ENCODE assay signal across 12 cellular contexts in genomic region chr19:35327642-35328041, GRCh38. TPM values are rescaled to one million over a fixed set of nuclear protein-coding genes. Genes with fewer than 3 reads are reported as not detected.
A peak's percentile ranks its signal among the peaks of the same experiment; 100 is the strongest.
DNase-seq lines count a peak whose midpoint lies in the region; ATAC-seq and TF ChIP-seq lines count a peak whose summit lies in the region.
"Had no signal": no experiment of that assay in that cellular context is flagged by ENCODE, and none has a peak within 500 bp of the region (broad histone marks: within the 10 kb centered on the region; RNA-seq: fewer than 3 reads in every experiment).

No MANE protein-coding gene starts in this region.

- H3K9me3 ChIP-seq in H9 (ENCODE audit: control insufficient read depth, low read depth, low read length) (no peaks in the 10 kb centered on the region), body of pancreas (no peaks in the 10 kb centered on the region), PC-9 (ENCODE audit: insufficient read depth, low read depth) (no peaks in the 10 kb centered on the region)
- H3K9me3 ChIP-seq: esophagus muscularis mucosa had no signal

- H4K8ac ChIP-seq in H9 (replicated peaks; ENCODE audit: insufficient read length, low read depth, low read length), result no peak overlapping the region

- H3K27me3 ChIP-seq in H9 (ENCODE audit: insufficient read depth, low read length) (no peaks in the 10 kb centered on the region), body of pancreas (no peaks in the 10 kb centered on the region), PC-9 (ENCODE audit: insufficient read depth, low read depth) (no peaks in the 10 kb centered on the region)

- no peak overlapping the region for H3K23ac ChIP-seq in H9 (ENCODE audit: insufficient read length, low read depth, low read length)

- BruUV-seq in PC-9 (replicated peaks; lab: Mats Ljungman, UMichigan), result no TSS peak

- no peaks in the 10 kb centered on the region for H3K9me2 ChIP-seq in PC-9 (ENCODE audit: insufficient read depth)

- peaks cover 7% of the 10 kb centered on the region; the same call in 1 of the 2 replicates for H3K4me1 ChIP-seq in H9 (ENCODE audit: insufficient read depth, low read length)
- H3K4me1 ChIP-seq in body of pancreas, result no peaks in the 10 kb centered on the region
- peaks cover 10% of the 10 kb centered on the region; the same call in 1 of the 2 replicates for H3K4me1 ChIP-seq in PC-9 (replicated peaks; ENCODE audit: insufficient read depth)
- H3K4me1 ChIP-seq: esophagus muscularis mucosa had no signal

- H2BK15ac ChIP-seq in H9 (ENCODE audit: low read depth, low read length), result no peak overlapping the region

- H3K36me3 ChIP-seq in body of pancreas (replicated peaks in 1 of 2; ENCODE audit: insufficient read depth in 1 of 2, low read depth in 2 of 2) (no peaks in the 10 kb centered on the region), PC-9 (ENCODE audit: low read depth) (peaks cover 35% of the 10 kb centered on the region)
- H3K36me3 ChIP-seq: esophagus muscularis mucosa had no signal

- no peak overlapping the region for H2BK12ac ChIP-seq in H9 (ENCODE audit: insufficient read length, low read depth, low read length)

- H3K27ac ChIP-seq in H9 (ENCODE audit: insufficient read length, low read depth, low read length) (no peak overlapping the region), VCaP (no peak overlapping the region), body of pancreas (no peak overlapping the region), PC-9 (no peak overlapping the region)
- H3K27ac ChIP-seq: esophagus muscularis mucosa had no signal

- H3K4ac ChIP-seq in H9 (ENCODE audit: low read depth, low read length), result no peak overlapping the region

- no peaks in the 10 kb centered on the region for H3K36me3 Mint-ChIP-seq in H9 (ENCODE audit: insufficient read depth in 1 of 3, low read depth in 3 of 3)
- no peaks in the 10 kb centered on the region for H3K36me3 Mint-ChIP-seq in neural crest cell (ENCODE audit: low read depth)
- H3K36me3 Mint-ChIP-seq: naive thymus-derived CD8-positive, alpha-beta T cell had no signal

- DNase-seq in DMS 273 (lab: John Stamatoyannopoulos, UW; ENCODE audit: unreplicated experiment), result peak; percentile 32
- no peak for DNase-seq in DMS 273 treated with DMSO at 0.1 percent for 48 hours (lab: John Stamatoyannopoulos, UW)
- peak; percentile 61 for DNase-seq in H9
- DNase-seq in neural crest cell (ENCODE audit: low read depth, low spot score), result no peak
- no peak for DNase-seq in body of pancreas
- no peak for DNase-seq in PC-9
- DNase-seq: 8988T; naive thymus-derived CD8-positive, alpha-beta T cell had no signal

- no peak for TF ChIP-seq POLR2A in body of pancreas (IDR thresholded peaks at IDR 0.05)

- no peaks in the 10 kb centered on the region for H3K9me3 Mint-ChIP-seq in H9
- no peaks in the 10 kb centered on the region for H3K9me3 Mint-ChIP-seq in neural crest cell

- H2BK120ac ChIP-seq in H9 (ENCODE audit: low read depth, low read length, poor library complexity, severe bottlenecking), result no peak overlapping the region

- H3K9ac ChIP-seq in H9 (ENCODE audit: extremely low read depth, insufficient read length, low read length), result no peak overlapping the region

- intact Hi-C loops in body of pancreas (cut with DNase I) (no loop called here), PC-9 (cut with micrococcal nuclease; ENCODE audit: unreplicated experiment) (no loop called here)

- no peak overlapping the region for H3K18ac ChIP-seq in H9 (ENCODE audit: insufficient read length, low read depth, low read length)

- 0 out of 2 replicates have a peak, but pooled peaks cover 3% of the 10 kb centered on the region for H3F3A ChIP-seq in PC-9 (ENCODE audit: insufficient read depth, low read depth)

- H2AFZ ChIP-seq in H9 (ENCODE audit: low read length) (no peak overlapping the region), PC-9 (no peak overlapping the region)

- H3K23me2 ChIP-seq in H9 (ENCODE audit: insufficient read length, low read depth, low read length, poor library complexity, severe bottlenecking), result no peaks in the 10 kb centered on the region

- H3K27me3 Mint-ChIP-seq in H9 (ENCODE audit: low read depth) (no peaks in the 10 kb centered on the region), neural crest cell (ENCODE audit: low read depth) (peaks cover 25% of the 10 kb centered on the region)

- no peak overlapping the region for H3T11ph ChIP-seq in H9 (ENCODE audit: low read length)

- TF ChIP-seq CTCF in H9 (conservative IDR thresholded peaks at IDR 0.05) (peak; percentile 63), VCaP (conservative IDR thresholded peaks at IDR 0.05) (peak; percentile 44), neural crest cell (conservative IDR thresholded peaks at IDR 0.05) (peak; percentile 32), body of pancreas (IDR thresholded peaks at IDR 0.05) (no peak), PC-9 (conservative IDR thresholded peaks at IDR 0.05) (no peak; the same call in 1 of the 2 replicates)

- H4K20me1 ChIP-seq in H9 (ENCODE audit: control insufficient read depth, insufficient read depth, insufficient read length) (no peaks in the 10 kb centered on the region), PC-9 (ENCODE audit: insufficient read depth) (peaks cover 4% of the 10 kb centered on the region; the same call in 1 of the 2 replicates)

- WGBS in H9 (ENCODE audit: extremely low coverage, insufficient read length, low lambda C conversion rate), result no CpG with 5 or more reads among the region's 4 CpGs
- 74 to 80% methylated on average over 4 of the region's 4 CpGs for WGBS in body of pancreas, 2 donors

- H3K4me3 ChIP-seq in body of pancreas (no peak overlapping the region), PC-9 (no peak overlapping the region)
- H3K4me3 ChIP-seq: esophagus muscularis mucosa had no signal

- H2BK20ac ChIP-seq in H9 (ENCODE audit: low read depth, low read length, poor library complexity, severe bottlenecking), result no peak overlapping the region

- no peak overlapping the region for H4K91ac ChIP-seq in H9 (ENCODE audit: insufficient read length, low read depth, low read length)

- no peak overlapping the region for H4K5ac ChIP-seq in H9 (ENCODE audit: insufficient read length, low read depth, low read length)

- H3K27ac Mint-ChIP-seq in H9 (no peak overlapping the region), neural crest cell (ENCODE audit: unreplicated experiment) (no peak overlapping the region)

- POLR2A ChIA-PET in PC-9 (lab: Charles Lee; ENCODE audit: unreplicated experiment), result no interaction called here

- H3K56ac ChIP-seq in H9 (ENCODE audit: insufficient read length, low read depth, low read length), result no peak overlapping the region

- no peak overlapping the region for H3K14ac ChIP-seq in H9 (ENCODE audit: insufficient read depth, low read length)

- no peak overlapping the region for H3K4me3 Mint-ChIP-seq in H9
- no peak overlapping the region for H3K4me3 Mint-ChIP-seq in neural crest cell
- H3K4me3 Mint-ChIP-seq: naive thymus-derived CD8-positive, alpha-beta T cell had no signal

- CTCF ChIA-PET in PC-9 (lab: Charles Lee), result interaction anchor here (0.7 kb wide), 1 partner anchor 286 kb away, joined by 5 read pairs; no protein-coding TSS in a partner anchor

- no peak overlapping the region for H2AK5ac ChIP-seq in H9 (ENCODE audit: insufficient read length, low read length)

- H3K4me2 ChIP-seq in H9 (ENCODE audit: insufficient read depth, insufficient read length, low read length) (no peak overlapping the region), PC-9 (no peak overlapping the region)

- H3K79me1 ChIP-seq in H9 (ENCODE audit: insufficient read depth, low read depth, low read length, poor library complexity, severe bottlenecking), result no peaks in the 10 kb centered on the region

- no peak overlapping the region for H2BK5ac ChIP-seq in H9 (ENCODE audit: insufficient read length, low read length)

- H3K4me1 Mint-ChIP-seq in H9 (peaks cover 10 to 12% of the 10 kb centered on the region in 2 experiments), neural crest cell (no peaks in the 10 kb centered on the region)

- H3K79me2 ChIP-seq in H9 (ENCODE audit: insufficient read depth, low read length) (no peaks in the 10 kb centered on the region), PC-9 (ENCODE audit: low read depth) (peaks cover 10% of the 10 kb centered on the region)

- ATAC-seq in body of pancreas, result no peak
- ATAC-seq in GM21447 (IDR thresholded peaks at IDR 0.05; ENCODE audit: unreplicated experiment), result no peak
- ATAC-seq: naive thymus-derived CD8-positive, alpha-beta T cell had no signal

RNA-seq across cellular contexts. Expression of gene CD22, which starts 1.3 kb away (rescaled TPM):
- not detected in 2 replicates for total RNA-seq in H9 (2021)
- total RNA-seq in neural crest cell, result not detected in 2 replicates
- 1 to 10 TPM in 1 of 2 donors, under 1 TPM in 1; 0.52 to 3.0 TPM for total RNA-seq in body of pancreas
- 28.1 and 29.8 TPM in 2 replicates for total RNA-seq in PC-9 (2021)

RNA-seq across cellular contexts. Expression of gene FFAR1, which starts 20.1 kb away (rescaled TPM):
- total RNA-seq in H9 (2021), result not detected in 2 replicates
- total RNA-seq in neural crest cell, result not detected in 2 replicates
- 1 to 10 TPM; 1.6 to 2.3 TPM for total RNA-seq in body of pancreas
- 0.23 and 0.44 TPM in 2 replicates for total RNA-seq in PC-9 (2021)
- total RNA-seq: esophagus muscularis mucosa; M059J; naive thymus-derived CD8-positive, alpha-beta T cell had no signal

RNA-seq across cellular contexts. Expression of gene FFAR3, which starts 30.6 kb away (rescaled TPM):
- total RNA-seq in H9 (2021) (not detected in 2 replicates), neural crest cell (not detected in 2 replicates), body of pancreas (not detected), PC-9 (2021) (not detected in 2 replicates)
- total RNA-seq: M059J; naive thymus-derived CD8-positive, alpha-beta T cell had no signal

RNA-seq across cellular contexts. Expression of gene MAG, which starts 35.7 kb away (rescaled TPM):
- total RNA-seq in H9 (2021) (0.13 TPM in 1 of 2 replicates, not detected in the other), neural crest cell (not detected in 2 replicates), body of pancreas (1 to 10 TPM in 1 of 2 donors, not detected in 1; 1.6 TPM), PC-9 (2021) (13.4 and 15.3 TPM in 2 replicates)
- total RNA-seq: M059J; naive thymus-derived CD8-positive, alpha-beta T cell had no signal

RNA-seq across cellular contexts. Expression of gene GPR42, which starts 43.2 kb away (rescaled TPM):
- total RNA-seq in H9 (2021), result not detected in 2 replicates
- total RNA-seq in neural crest cell, result not detected in 2 replicates
- total RNA-seq in body of pancreas, result not detected
- not detected in 2 replicates for total RNA-seq in PC-9 (2021)
- total RNA-seq: M059J; naive thymus-derived CD8-positive, alpha-beta T cell had no signal

Comparison
In these comparisons a context has a peak if more than half of its experiments do, and no peak if none do; other contexts are left out.
1. DNase-seq: peak in DMS 273 (single experiment) and H9 (single experiment); none in DMS 273 treated with DMSO at 0.1 percent for 48 hours (single experiment), neural crest cell (single experiment), body of pancreas (0 of 4) and PC-9 (0 of 2).
2. CTCF ChIP-seq: peak in H9 (single experiment), VCaP (single experiment) and neural crest cell (single experiment); none in body of pancreas (0 of 7) and PC-9 (single experiment).